1 cellular context compared by ENCODE assay signal in genomic region chr22:45309422-45310227, GRCh38.
A peak's percentile ranks its signal among the peaks of the same experiment; 100 is the strongest.
TF ChIP-seq lines count a peak whose summit lies in the region.

Gene FAM118A (plus strand): TSS chr22:45309934. CDS start chr22:45322380, 12,446 bp downstream.

TF ChIP-seq in K562, 482 proteins besides CTCF, POLR2A, EP300 and RAD21 (continued from another document and continues in another):
- TF ChIP-seq TSHZ1 (CRISPR knock-in tag; IDR thresholded peaks at IDR 0.05) (no peak), ZNF41 (CRISPR knock-in tag; conservative IDR thresholded peaks at IDR 0.05) (no peak), HNRNPLL (IDR thresholded peaks at IDR 0.05; ENCODE audit: low read depth, low read length, poor library complexity, severe bottlenecking) (peak; percentile 26), SAFB (IDR thresholded peaks at IDR 0.05; ENCODE audit: borderline replicate concordance, low read depth, low read length) (no peak), CREB1 (IDR thresholded peaks at IDR 0.05) (no peak), CREB1 (CRISPR knock-in tag; IDR thresholded peaks at IDR 0.05) (peak; percentile 44), MAFG (tag; conservative IDR thresholded peaks at IDR 0.05) (no peak), BACH1 (tag; IDR thresholded peaks at IDR 0.05) (no peak), PHF21A (IDR thresholded peaks at IDR 0.05; ENCODE audit: borderline replicate concordance, low read depth) (no peak), ZSCAN29 (IDR thresholded peaks at IDR 0.05) (no peak), TCF3 (CRISPR knock-in tag; IDR thresholded peaks at IDR 0.05) (peak; percentile 35; the same call in 1 of the 2 replicates), ZNF124 (CRISPR knock-in tag; IDR thresholded peaks at IDR 0.05) (no peak), SRSF3 (IDR thresholded peaks at IDR 0.05; ENCODE audit: insufficient read depth, low read length) (no peak), PCBP1 (IDR thresholded peaks at IDR 0.05; ENCODE audit: low read depth, low read length, poor library complexity, severe bottlenecking) (no peak), ZNF764 (CRISPR knock-in tag; IDR thresholded peaks at IDR 0.05; ENCODE audit: low read depth) (no peak), POU5F1 (IDR thresholded peaks at IDR 0.05; ENCODE audit: borderline replicate concordance, low read depth, low read length, partially characterized antibody) (no peak), MECOM (CRISPR knock-in tag; IDR thresholded peaks at IDR 0.05) (no peak), BRD4 (IDR thresholded peaks at IDR 0.05) (no peak), NEUROD1 (IDR thresholded peaks at IDR 0.05; ENCODE audit: borderline replicate concordance, low read depth, low read length, partially characterized antibody) (peak; percentile 48), PTTG1 (tag; IDR thresholded peaks at IDR 0.05; ENCODE audit: low read depth) (no peak), CREB3L1 (IDR thresholded peaks at IDR 0.05; ENCODE audit: borderline replicate concordance, low read depth) (peak; percentile 46; the same call in 1 of the 2 replicates), ZNF780A (CRISPR knock-in tag; IDR thresholded peaks at IDR 0.05) (no peak), RBM17 (IDR thresholded peaks at IDR 0.05; ENCODE audit: borderline replicate concordance, low read depth, low read length) (no peak), MTA3 (IDR thresholded peaks at IDR 0.05; ENCODE audit: borderline replicate concordance) (peak; percentile 62; the same call in 1 of the 2 replicates), ZNF583 (CRISPR knock-in tag; IDR thresholded peaks at IDR 0.05) (no peak), POLR2AphosphoS2 (IDR thresholded peaks at IDR 0.05; ENCODE audit: low read length) (no peak), TEAD1 (CRISPR knock-in tag; IDR thresholded peaks at IDR 0.05) (no peak), ZNF436 (CRISPR knock-in tag; IDR thresholded peaks at IDR 0.05) (no peak), ZNF280B (CRISPR knock-in tag; IDR thresholded peaks at IDR 0.05) (no peak), STAG1 (CRISPR knock-in tag; IDR thresholded peaks at IDR 0.05; ENCODE audit: borderline replicate concordance) (no peak), ARID2 (IDR thresholded peaks at IDR 0.05) (no peak), HLTF (IDR thresholded peaks at IDR 0.05) (no peak), BDP1 (IDR thresholded peaks at IDR 0.05; ENCODE audit: insufficient read depth, insufficient read length) (no peak), SMARCB1 (IDR thresholded peaks at IDR 0.05; ENCODE audit: insufficient read length, low read depth) (no peak), ZNF696 (CRISPR knock-in tag; conservative IDR thresholded peaks at IDR 0.05) (no peak), HOMEZ (CRISPR knock-in tag; IDR thresholded peaks at IDR 0.05) (no peak), ZNF347 (CRISPR knock-in tag; IDR thresholded peaks at IDR 0.05; ENCODE audit: low read depth) (no peak), ZNF174 (CRISPR knock-in tag; IDR thresholded peaks at IDR 0.05) (no peak), HDAC8 (tag; IDR thresholded peaks at IDR 0.05) (no peak), CXXC5 (CRISPR knock-in tag; IDR thresholded peaks at IDR 0.05) (peak; percentile 89)
- TF ChIP-seq, protein P1, sequence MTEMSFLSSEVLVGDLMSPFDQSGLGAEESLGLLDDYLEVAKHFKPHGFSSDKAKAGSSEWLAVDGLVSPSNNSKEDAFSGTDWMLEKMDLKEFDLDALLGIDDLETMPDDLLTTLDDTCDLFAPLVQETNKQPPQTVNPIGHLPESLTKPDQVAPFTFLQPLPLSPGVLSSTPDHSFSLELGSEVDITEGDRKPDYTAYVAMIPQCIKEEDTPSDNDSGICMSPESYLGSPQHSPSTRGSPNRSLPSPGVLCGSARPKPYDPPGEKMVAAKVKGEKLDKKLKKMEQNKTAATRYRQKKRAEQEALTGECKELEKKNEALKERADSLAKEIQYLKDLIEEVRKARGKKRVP (CRISPR knock-in tag; IDR thresholded peaks at IDR 0.05) = no peak
- TF ChIP-seq, protein P2, sequence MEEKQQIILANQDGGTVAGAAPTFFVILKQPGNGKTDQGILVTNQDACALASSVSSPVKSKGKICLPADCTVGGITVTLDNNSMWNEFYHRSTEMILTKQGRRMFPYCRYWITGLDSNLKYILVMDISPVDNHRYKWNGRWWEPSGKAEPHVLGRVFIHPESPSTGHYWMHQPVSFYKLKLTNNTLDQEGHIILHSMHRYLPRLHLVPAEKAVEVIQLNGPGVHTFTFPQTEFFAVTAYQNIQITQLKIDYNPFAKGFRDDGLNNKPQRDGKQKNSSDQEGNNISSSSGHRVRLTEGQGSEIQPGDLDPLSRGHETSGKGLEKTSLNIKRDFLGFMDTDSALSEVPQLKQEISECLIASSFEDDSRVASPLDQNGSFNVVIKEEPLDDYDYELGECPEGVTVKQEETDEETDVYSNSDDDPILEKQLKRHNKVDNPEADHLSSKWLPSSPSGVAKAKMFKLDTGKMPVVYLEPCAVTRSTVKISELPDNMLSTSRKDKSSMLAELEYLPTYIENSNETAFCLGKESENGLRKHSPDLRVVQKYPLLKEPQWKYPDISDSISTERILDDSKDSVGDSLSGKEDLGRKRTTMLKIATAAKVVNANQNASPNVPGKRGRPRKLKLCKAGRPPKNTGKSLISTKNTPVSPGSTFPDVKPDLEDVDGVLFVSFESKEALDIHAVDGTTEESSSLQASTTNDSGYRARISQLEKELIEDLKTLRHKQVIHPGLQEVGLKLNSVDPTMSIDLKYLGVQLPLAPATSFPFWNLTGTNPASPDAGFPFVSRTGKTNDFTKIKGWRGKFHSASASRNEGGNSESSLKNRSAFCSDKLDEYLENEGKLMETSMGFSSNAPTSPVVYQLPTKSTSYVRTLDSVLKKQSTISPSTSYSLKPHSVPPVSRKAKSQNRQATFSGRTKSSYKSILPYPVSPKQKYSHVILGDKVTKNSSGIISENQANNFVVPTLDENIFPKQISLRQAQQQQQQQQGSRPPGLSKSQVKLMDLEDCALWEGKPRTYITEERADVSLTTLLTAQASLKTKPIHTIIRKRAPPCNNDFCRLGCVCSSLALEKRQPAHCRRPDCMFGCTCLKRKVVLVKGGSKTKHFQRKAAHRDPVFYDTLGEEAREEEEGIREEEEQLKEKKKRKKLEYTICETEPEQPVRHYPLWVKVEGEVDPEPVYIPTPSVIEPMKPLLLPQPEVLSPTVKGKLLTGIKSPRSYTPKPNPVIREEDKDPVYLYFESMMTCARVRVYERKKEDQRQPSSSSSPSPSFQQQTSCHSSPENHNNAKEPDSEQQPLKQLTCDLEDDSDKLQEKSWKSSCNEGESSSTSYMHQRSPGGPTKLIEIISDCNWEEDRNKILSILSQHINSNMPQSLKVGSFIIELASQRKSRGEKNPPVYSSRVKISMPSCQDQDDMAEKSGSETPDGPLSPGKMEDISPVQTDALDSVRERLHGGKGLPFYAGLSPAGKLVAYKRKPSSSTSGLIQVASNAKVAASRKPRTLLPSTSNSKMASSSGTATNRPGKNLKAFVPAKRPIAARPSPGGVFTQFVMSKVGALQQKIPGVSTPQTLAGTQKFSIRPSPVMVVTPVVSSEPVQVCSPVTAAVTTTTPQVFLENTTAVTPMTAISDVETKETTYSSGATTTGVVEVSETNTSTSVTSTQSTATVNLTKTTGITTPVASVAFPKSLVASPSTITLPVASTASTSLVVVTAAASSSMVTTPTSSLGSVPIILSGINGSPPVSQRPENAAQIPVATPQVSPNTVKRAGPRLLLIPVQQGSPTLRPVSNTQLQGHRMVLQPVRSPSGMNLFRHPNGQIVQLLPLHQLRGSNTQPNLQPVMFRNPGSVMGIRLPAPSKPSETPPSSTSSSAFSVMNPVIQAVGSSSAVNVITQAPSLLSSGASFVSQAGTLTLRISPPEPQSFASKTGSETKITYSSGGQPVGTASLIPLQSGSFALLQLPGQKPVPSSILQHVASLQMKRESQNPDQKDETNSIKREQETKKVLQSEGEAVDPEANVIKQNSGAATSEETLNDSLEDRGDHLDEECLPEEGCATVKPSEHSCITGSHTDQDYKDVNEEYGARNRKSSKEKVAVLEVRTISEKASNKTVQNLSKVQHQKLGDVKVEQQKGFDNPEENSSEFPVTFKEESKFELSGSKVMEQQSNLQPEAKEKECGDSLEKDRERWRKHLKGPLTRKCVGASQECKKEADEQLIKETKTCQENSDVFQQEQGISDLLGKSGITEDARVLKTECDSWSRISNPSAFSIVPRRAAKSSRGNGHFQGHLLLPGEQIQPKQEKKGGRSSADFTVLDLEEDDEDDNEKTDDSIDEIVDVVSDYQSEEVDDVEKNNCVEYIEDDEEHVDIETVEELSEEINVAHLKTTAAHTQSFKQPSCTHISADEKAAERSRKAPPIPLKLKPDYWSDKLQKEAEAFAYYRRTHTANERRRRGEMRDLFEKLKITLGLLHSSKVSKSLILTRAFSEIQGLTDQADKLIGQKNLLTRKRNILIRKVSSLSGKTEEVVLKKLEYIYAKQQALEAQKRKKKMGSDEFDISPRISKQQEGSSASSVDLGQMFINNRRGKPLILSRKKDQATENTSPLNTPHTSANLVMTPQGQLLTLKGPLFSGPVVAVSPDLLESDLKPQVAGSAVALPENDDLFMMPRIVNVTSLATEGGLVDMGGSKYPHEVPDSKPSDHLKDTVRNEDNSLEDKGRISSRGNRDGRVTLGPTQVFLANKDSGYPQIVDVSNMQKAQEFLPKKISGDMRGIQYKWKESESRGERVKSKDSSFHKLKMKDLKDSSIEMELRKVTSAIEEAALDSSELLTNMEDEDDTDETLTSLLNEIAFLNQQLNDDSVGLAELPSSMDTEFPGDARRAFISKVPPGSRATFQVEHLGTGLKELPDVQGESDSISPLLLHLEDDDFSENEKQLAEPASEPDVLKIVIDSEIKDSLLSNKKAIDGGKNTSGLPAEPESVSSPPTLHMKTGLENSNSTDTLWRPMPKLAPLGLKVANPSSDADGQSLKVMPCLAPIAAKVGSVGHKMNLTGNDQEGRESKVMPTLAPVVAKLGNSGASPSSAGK (IDR thresholded peaks at IDR 0.05) = no peak
- TF ChIP-seq, protein P3, sequence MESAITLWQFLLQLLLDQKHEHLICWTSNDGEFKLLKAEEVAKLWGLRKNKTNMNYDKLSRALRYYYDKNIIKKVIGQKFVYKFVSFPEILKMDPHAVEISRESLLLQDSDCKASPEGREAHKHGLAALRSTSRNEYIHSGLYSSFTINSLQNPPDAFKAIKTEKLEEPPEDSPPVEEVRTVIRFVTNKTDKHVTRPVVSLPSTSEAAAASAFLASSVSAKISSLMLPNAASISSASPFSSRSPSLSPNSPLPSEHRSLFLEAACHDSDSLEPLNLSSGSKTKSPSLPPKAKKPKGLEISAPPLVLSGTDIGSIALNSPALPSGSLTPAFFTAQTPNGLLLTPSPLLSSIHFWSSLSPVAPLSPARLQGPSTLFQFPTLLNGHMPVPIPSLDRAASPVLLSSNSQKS (CRISPR knock-in tag; IDR thresholded peaks at IDR 0.05) = no peak
- TF ChIP-seq, protein P4, sequence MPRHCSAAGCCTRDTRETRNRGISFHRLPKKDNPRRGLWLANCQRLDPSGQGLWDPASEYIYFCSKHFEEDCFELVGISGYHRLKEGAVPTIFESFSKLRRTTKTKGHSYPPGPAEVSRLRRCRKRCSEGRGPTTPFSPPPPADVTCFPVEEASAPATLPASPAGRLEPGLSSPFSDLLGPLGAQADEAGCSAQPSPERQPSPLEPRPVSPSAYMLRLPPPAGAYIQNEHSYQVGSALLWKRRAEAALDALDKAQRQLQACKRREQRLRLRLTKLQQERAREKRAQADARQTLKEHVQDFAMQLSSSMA (CRISPR knock-in tag; IDR thresholded peaks at IDR 0.05) = no peak
